In the genomic region with DNA sequence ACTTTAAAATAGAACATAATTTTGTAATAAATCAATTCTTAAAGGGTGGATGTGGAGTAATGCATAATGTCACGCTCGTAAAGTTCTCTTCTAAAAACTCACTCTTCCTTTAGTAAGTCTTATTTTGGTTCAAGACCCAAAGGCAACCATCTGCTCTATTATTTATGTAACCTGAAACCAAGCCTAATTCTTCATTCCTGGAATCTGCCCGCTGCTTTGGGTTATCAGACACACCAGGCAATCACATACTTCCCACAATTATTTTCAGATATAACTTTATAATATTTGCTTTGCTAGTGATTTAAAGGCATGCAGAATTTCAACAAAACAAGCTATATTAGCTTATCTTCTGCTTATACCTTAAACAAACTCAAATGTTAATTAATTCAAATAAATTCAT, we compare ENCODE assay signal across 18 cellular contexts.
"Had no signal": no experiment of that assay in that cellular context is flagged by ENCODE, and none has a peak within 500 bp of the region (broad histone marks: within the 10 kb centered on the region; RNA-seq: fewer than 3 reads in every experiment).

No MANE protein-coding gene starts in this region.

- H3K9me3 Mint-ChIP-seq: activated naive CD4-positive, alpha-beta T cell treated with anti-CD3 and anti-CD28 coated beads, Interleukin-2, amount 10 ng/mL, durations not matched to agents 7 days and 5 days; effector memory CD8-positive, alpha-beta T cell; natural killer cell; T-helper 2 cell treated with Interferon-gamma antibody and Interleukin-4, amounts not matched to agents 5 μg/mL and 100 μg/mL, for 36 hours had no signal

- H3K36me3 Mint-ChIP-seq: natural killer cell had no signal

- H3K27ac Mint-ChIP-seq: activated naive CD4-positive, alpha-beta T cell treated with anti-CD3 and anti-CD28 coated beads, Interleukin-2, amount 10 ng/mL, durations not matched to agents 7 days and 5 days; effector memory CD8-positive, alpha-beta T cell; natural killer cell; T-helper 2 cell treated with Interferon-gamma antibody and Interleukin-4, amounts not matched to agents 5 μg/mL and 100 μg/mL, for 36 hours had no signal

- H3K27me3 Mint-ChIP-seq: activated naive CD4-positive, alpha-beta T cell treated with anti-CD3 and anti-CD28 coated beads, Interleukin-2, amount 10 ng/mL, durations not matched to agents 7 days and 5 days; effector memory CD8-positive, alpha-beta T cell had no signal

- H3K4me1 Mint-ChIP-seq: activated naive CD4-positive, alpha-beta T cell treated with anti-CD3 and anti-CD28 coated beads, Interleukin-2, amount 10 ng/mL, durations not matched to agents 7 days and 5 days had no signal

- ATAC-seq: effector memory CD8-positive, alpha-beta T cell; gastroesophageal sphincter; left lung; mucosa of descending colon; natural killer cell had no signal

- H3K4me3 Mint-ChIP-seq: activated naive CD4-positive, alpha-beta T cell treated with anti-CD3 and anti-CD28 coated beads, Interleukin-2, amount 10 ng/mL, durations not matched to agents 7 days and 5 days; effector memory CD8-positive, alpha-beta T cell; natural killer cell; T-helper 2 cell treated with Interferon-gamma antibody and Interleukin-4, amounts not matched to agents 5 μg/mL and 100 μg/mL, for 36 hours had no signal

- DNase-seq: activated CD4-positive, alpha-beta T cell treated with anti-CD3 and anti-CD28 coated beads for 1 hour; activated CD4-positive, alpha-beta T cell treated with anti-CD3 and anti-CD28 coated beads, Interleukin-2, amount 50 U/mL, for 48 hours; activated naive CD4-positive, alpha-beta T cell treated with anti-CD3 and anti-CD28 coated beads, Interleukin-2, amount 10 ng/mL, durations not matched to agents 7 days and 5 days; dermis blood vessel endothelial cell; effector memory CD8-positive, alpha-beta T cell; islet precursor cell; left lung; mucosa of descending colon; natural killer cell; nucleus accumbens; posterior cingulate gyrus; retina; stimulated activated CD4-positive, alpha-beta T cell treated with anti-CD3 and anti-CD28 coated beads, Interleukin-15, amount 100 ng/mL, for 24 hours; stimulated activated CD4-positive, alpha-beta T cell treated with anti-CD3 and anti-CD28 coated beads, Interleukin-4, amount 100 ng/mL, for 1 hour; stimulated activated naive CD4-positive, alpha-beta T cell; tibial artery had no signal
